In genomic region chr1:36382231-36382630, GRCh38 we compare ENCODE assay signal across 20 cellular contexts. TPM values are rescaled to one million over a fixed set of nuclear protein-coding genes. Genes with fewer than 3 reads are reported as not detected.
A peak's percentile ranks its signal among the peaks of the same experiment; 100 is the strongest.
DNase-seq lines count a peak whose midpoint lies in the region; ATAC-seq and TF ChIP-seq lines count a peak whose summit lies in the region.
"Had no signal": no experiment of that assay in that cellular context is flagged by ENCODE, and none has a peak within 500 bp of the region (broad histone marks: within the 10 kb centered on the region; RNA-seq: fewer than 3 reads in every experiment).

No MANE protein-coding gene starts in this region.

- H3K4me3 Mint-ChIP-seq in memory B cell = no peak overlapping the region
- H3K4me3 Mint-ChIP-seq in stimulated activated naive B cell treated with anti-CD40 and anti-IgM and Interleukin-4, amounts not matched to agents 10 μg/mL and 1 μg/mL and 100 μg/mL, for 72 hours = no peak overlapping the region
- H3K4me3 Mint-ChIP-seq: dendritic cell treated with granulocyte-macrophage colony-stimulating factor and Interleukin-4, amounts not matched to agents 40 ng/mL and 50 ng/mL, for 4 days; GM23338 had no signal

- TF ChIP-seq RAD21 in SK-N-SH (IDR thresholded peaks at IDR 0.05; ENCODE audit: low read length) = no peak

- peaks cover 3% of the 10 kb centered on the region for H3K36me3 Mint-ChIP-seq in memory B cell
- H3K36me3 Mint-ChIP-seq in stimulated activated naive B cell treated with anti-CD40 and anti-IgM and Interleukin-4, amounts not matched to agents 10 μg/mL and 1 μg/mL and 100 μg/mL, for 72 hours = peaks cover 3 to 21% of the 10 kb centered on the region in 2 donors

- ATAC-seq in SK-N-SH treated with all-trans-retinoic acid at 6 μM for 48 hours = no peak
- ATAC-seq in memory B cell (ENCODE audit: low read depth) = no peak
- no peak for ATAC-seq in stimulated activated naive B cell treated with anti-CD40 and anti-IgM and Interleukin-4, amounts not matched to agents 10 μg/mL and 1 μg/mL and 100 μg/mL, for 72 hours (replicated peaks)
- ATAC-seq in HG03457 (IDR thresholded peaks at IDR 0.05; ENCODE audit: unreplicated experiment) = no peak
- ATAC-seq: GM23338, pancreas, PC-3 had no signal

- H3K27ac Mint-ChIP-seq in memory B cell = peak overlapping the region; percentile 87
- peak overlapping the region; percentile 63 for H3K27ac Mint-ChIP-seq in stimulated activated naive B cell treated with anti-CD40 and anti-IgM and Interleukin-4, amounts not matched to agents 10 μg/mL and 1 μg/mL and 100 μg/mL, for 72 hours
- H3K27ac Mint-ChIP-seq: activated T-helper 1 cell treated with anti-CD3 and anti-CD28 coated beads, Interleukin-12 subunit alpha, Interleukin-12 subunit beta, Interleukin-2, Interleukin-4 antibody, amounts not matched to agents 30 ng/mL and 10 ng/mL and 1 ng/mL, durations not matched to agents 14 hours and 24 hours and 36 hours; dendritic cell treated with granulocyte-macrophage colony-stimulating factor and Interleukin-4, amounts not matched to agents 40 ng/mL and 50 ng/mL, for 4 days had no signal

- peaks cover 59% of the 10 kb centered on the region for H3K4me1 Mint-ChIP-seq in memory B cell
- peaks cover 50 to 87% of the 10 kb centered on the region in 2 donors for H3K4me1 Mint-ChIP-seq in stimulated activated naive B cell treated with anti-CD40 and anti-IgM and Interleukin-4, amounts not matched to agents 10 μg/mL and 1 μg/mL and 100 μg/mL, for 72 hours

- POLR2A ChIA-PET in SK-N-SH (lab: Yijun Ruan, JAX) = interaction anchor here (0.6 kb wide), 1 partner anchor 144 kb away, joined by 4 read pairs; no protein-coding TSS in a partner anchor

- DNase-seq in SK-N-SH (no peak), memory B cell (ENCODE audit: low spot score in 2 of 2) (no peak), lower leg skin (ENCODE audit: low spot score in 2 of 2) (no peak), GF-D8 (lab: John Stamatoyannopoulos, UW) (no peak)
- DNase-seq in stimulated activated naive B cell treated with anti-CD40 and anti-IgM and Interleukin-4, amounts not matched to agents 10 μg/mL and 1 μg/mL and 100 μg/mL, for 72 hours = no peak
- DNase-seq: Calu3, mesenchymal stem cell, NCI-H1105 treated with DMSO at 0.1 percent for 48 hours, NCI-H2081, PC-3, SHP77, T-helper 1 cell had no signal

- H3K9me3 Mint-ChIP-seq in memory B cell = no peaks in the 10 kb centered on the region
- H3K9me3 Mint-ChIP-seq in stimulated activated naive B cell treated with anti-CD40 and anti-IgM and Interleukin-4, amounts not matched to agents 10 μg/mL and 1 μg/mL and 100 μg/mL, for 72 hours = no peaks in the 10 kb centered on the region
- H3K9me3 Mint-ChIP-seq: activated T-helper 1 cell treated with anti-CD3 and anti-CD28 coated beads, Interleukin-12 subunit alpha, Interleukin-12 subunit beta, Interleukin-2, Interleukin-4 antibody, amounts not matched to agents 30 ng/mL and 10 ng/mL and 1 ng/mL, durations not matched to agents 14 hours and 24 hours and 36 hours; dendritic cell treated with granulocyte-macrophage colony-stimulating factor and Interleukin-4, amounts not matched to agents 40 ng/mL and 50 ng/mL, for 4 days; GM23338 had no signal

- WGBS in SK-N-SH (ENCODE audit: low lambda C conversion rate) = 96% methylated on average over 9 of the region's 9 CpGs
- 95 to 96% methylated on average over 9 of the region's 9 CpGs for WGBS in lower leg skin, 2 donors

- 0 out of 2 replicates have a peak overlapping the region, but pooled peaks have one; percentile 19 for H3K4me2 ChIP-seq in SK-N-SH
- peak overlapping the region; percentile 91 for H3K4me2 ChIP-seq in Loucy (ENCODE audit: low read depth, low read length, poor library complexity, severe bottlenecking)
- H3K4me2 ChIP-seq: GM23338 had no signal

- TF ChIP-seq EP300 in SK-N-SH (IDR thresholded peaks at IDR 0.05; ENCODE audit: borderline replicate concordance in 1 of 2, low read depth in 1 of 2, low read length in 1 of 2) = no peak

- H2AFZ ChIP-seq in SK-N-SH (ENCODE audit: low read depth) = no peak overlapping the region
- H2AFZ ChIP-seq in Loucy (ENCODE audit: low read length) = no peak overlapping the region
- H2AFZ ChIP-seq: GM23338 had no signal

- H3K27me3 ChIP-seq in SK-N-SH (ENCODE audit: insufficient read depth) (no peaks in the 10 kb centered on the region), Loucy (ENCODE audit: insufficient read depth, low read length, poor library complexity, severe bottlenecking) (no peaks in the 10 kb centered on the region)
- H3K27me3 ChIP-seq: pancreas had no signal

- peaks cover 0 to 5% of the 10 kb centered on the region in 2 experiments for H3K36me3 ChIP-seq in SK-N-SH (replicated peaks in 1 of 2; ENCODE audit: control insufficient read depth in 1 of 2, insufficient read depth in 2 of 2, low read length in 1 of 2)
- H3K36me3 ChIP-seq in Loucy (ENCODE audit: insufficient read depth, low read length) = no peaks in the 10 kb centered on the region
- H3K36me3 ChIP-seq: pancreas had no signal

- CTCF ChIA-PET in SK-N-SH (lab: Yijun Ruan, JAX) = interaction anchor here (0.6 to 10.1 kb wide), 4 partner anchors 15 to 1380 kb away, joined by 3 to 78 read pairs (median 5); no protein-coding TSS in a partner anchor

- peaks cover 6% of the 10 kb centered on the region for H3F3A ChIP-seq in SK-N-SH (replicated peaks; ENCODE audit: insufficient read depth)
- peaks cover 3% of the 10 kb centered on the region; the same call in 1 of the 2 replicates for H3F3A ChIP-seq in Loucy (ENCODE audit: low read depth)

- no peaks in the 10 kb centered on the region for H3K9me2 ChIP-seq in SK-N-SH
- H3K9me2 ChIP-seq in Loucy (replicated peaks; ENCODE audit: low read depth, low read length) = no peaks in the 10 kb centered on the region

- H3K27me3 Mint-ChIP-seq in memory B cell = no peaks in the 10 kb centered on the region
- H3K27me3 Mint-ChIP-seq in stimulated activated naive B cell treated with anti-CD40 and anti-IgM and Interleukin-4, amounts not matched to agents 10 μg/mL and 1 μg/mL and 100 μg/mL, for 72 hours = no peaks in the 10 kb centered on the region
- H3K27me3 Mint-ChIP-seq: dendritic cell treated with granulocyte-macrophage colony-stimulating factor and Interleukin-4, amounts not matched to agents 40 ng/mL and 50 ng/mL, for 4 days had no signal

- H3K9me3 ChIP-seq in SK-N-SH = no peaks in the 10 kb centered on the region
- no peaks in the 10 kb centered on the region for H3K9me3 ChIP-seq in Loucy (ENCODE audit: insufficient read depth, low read depth, low read length)
- H3K9me3 ChIP-seq: pancreas had no signal

- H3K27ac ChIP-seq in SK-N-SH (ENCODE audit: low read depth in 2 of 2, low read length in 1 of 2) = no peak overlapping the region
- H3K27ac ChIP-seq: 22Rv1 had no signal

- TF ChIP-seq POLR2A in lower leg skin (IDR thresholded peaks at IDR 0.05) = no peak

- no peak for TF ChIP-seq CTCF in SK-N-SH (IDR thresholded peaks at IDR 0.05)
- TF ChIP-seq CTCF in Loucy (conservative IDR thresholded peaks at IDR 0.05; ENCODE audit: low read length) = no peak
- no peak for TF ChIP-seq CTCF in lower leg skin (IDR thresholded peaks at IDR 0.05)

- intact Hi-C loops in lower leg skin (cut with DNase I; ENCODE audit: low total_unique reads) = no loop called here

- H3K79me2 ChIP-seq in SK-N-SH (ENCODE audit: insufficient read depth) = peaks cover 84% of the 10 kb centered on the region
- peaks cover 78% of the 10 kb centered on the region for H3K79me2 ChIP-seq in Loucy (ENCODE audit: insufficient read depth, low read length)

- H3K4me1 ChIP-seq in SK-N-SH (ENCODE audit: control insufficient read depth in 1 of 2, insufficient read depth in 2 of 2, low read depth in 1 of 2, low read length in 1 of 2) = peaks cover 20 to 32% of the 10 kb centered on the region in 2 experiments
- peaks cover 48% of the 10 kb centered on the region for H3K4me1 ChIP-seq in Loucy (ENCODE audit: insufficient read depth, low read length, poor library complexity, severe bottlenecking)

- no peak overlapping the region for H3K9ac ChIP-seq in SK-N-SH
- H3K9ac ChIP-seq in Loucy (ENCODE audit: low read depth, low read length, poor library complexity, severe bottlenecking) = no peak overlapping the region

- H4K20me1 ChIP-seq in SK-N-SH (ENCODE audit: insufficient read depth) (peaks cover 64% of the 10 kb centered on the region), Loucy (ENCODE audit: insufficient read depth, low read length, poor library complexity, severe bottlenecking) (peaks cover 4% of the 10 kb centered on the region)

- H3K4me3 ChIP-seq in SK-N-SH (ENCODE audit: low read depth in 2 of 2, low read length in 1 of 2) (no peak overlapping the region), Loucy (ENCODE audit: low read length, poor library complexity, severe bottlenecking) (no peak overlapping the region), lower leg skin (ENCODE audit: low read depth, poor library complexity, severe bottlenecking) (no peak overlapping the region)
- H3K4me3 ChIP-seq: GM23338, pancreas had no signal

TF ChIP-seq in SK-N-SH, 30 proteins besides CTCF, POLR2A, EP300 and RAD21 (continues in another document):
- TF ChIP-seq YY1 (IDR thresholded peaks at IDR 0.05; ENCODE audit: low read depth) = no peak

TF ChIP-seq in SK-N-SH treated with all-trans-retinoic acid at 6 μM for 48 hours, 23 proteins besides CTCF, POLR2A, EP300 and RAD21 (continues in another document):
- TF ChIP-seq ESRRG (CRISPR knock-in tag; IDR thresholded peaks at IDR 0.05) (no peak), CSDC2 (CRISPR knock-in tag; IDR thresholded peaks at IDR 0.05) (no peak), CREB5 (CRISPR knock-in tag; IDR thresholded peaks at IDR 0.05; ENCODE audit: low read depth) (no peak)

RNA-seq across cellular contexts. Expression of gene STK40, which starts 3.5 kb away (rescaled TPM):
- polyA plus RNA-seq in SK-N-SH (2012; rRNA removed) = 39.0 and 43.3 TPM in 2 replicates
- polyA plus RNA-seq in SK-N-SH (2012; cell fraction: cytosol; rRNA removed) = 26.2 and 35.3 TPM in 2 replicates
- polyA plus RNA-seq in SK-N-SH (2012; cell fraction: nucleus; rRNA removed) = 56.9 and 65.1 TPM in 2 replicates
- 10 to 100 TPM; 58.7 to 73.1 (median 63.0) TPM for total RNA-seq in lower leg skin

RNA-seq across cellular contexts. Expression of gene LSM10, which starts 15.5 kb away (rescaled TPM):
- 87.5 and 96.8 TPM in 2 replicates for polyA plus RNA-seq in SK-N-SH (2012; rRNA removed)
- polyA plus RNA-seq in SK-N-SH (2012; cell fraction: cytosol; rRNA removed) = 64.7 and 79.1 TPM in 2 replicates
- polyA plus RNA-seq in SK-N-SH (2012; cell fraction: nucleus; rRNA removed) = 40.1 and 40.2 TPM in 2 replicates
- total RNA-seq in lower leg skin = 10 to 100 TPM; 21.0 to 32.2 (median 27.0) TPM

RNA-seq across cellular contexts. Expression of gene EVA1B, which starts 58.8 kb away (rescaled TPM):
- 34.1 and 38.9 TPM in 2 replicates for polyA plus RNA-seq in SK-N-SH (2012; rRNA removed)
- 18.8 and 34.7 TPM in 2 replicates for polyA plus RNA-seq in SK-N-SH (2012; cell fraction: cytosol; rRNA removed)
- 15.4 and 32.2 TPM in 2 replicates for polyA plus RNA-seq in SK-N-SH (2012; cell fraction: nucleus; rRNA removed)
- total RNA-seq in lower leg skin = 10 to 100 TPM; 29.8 to 35.5 (median 34.3) TPM
